14 cellular contexts compared by ENCODE assay signal in the genomic region with DNA sequence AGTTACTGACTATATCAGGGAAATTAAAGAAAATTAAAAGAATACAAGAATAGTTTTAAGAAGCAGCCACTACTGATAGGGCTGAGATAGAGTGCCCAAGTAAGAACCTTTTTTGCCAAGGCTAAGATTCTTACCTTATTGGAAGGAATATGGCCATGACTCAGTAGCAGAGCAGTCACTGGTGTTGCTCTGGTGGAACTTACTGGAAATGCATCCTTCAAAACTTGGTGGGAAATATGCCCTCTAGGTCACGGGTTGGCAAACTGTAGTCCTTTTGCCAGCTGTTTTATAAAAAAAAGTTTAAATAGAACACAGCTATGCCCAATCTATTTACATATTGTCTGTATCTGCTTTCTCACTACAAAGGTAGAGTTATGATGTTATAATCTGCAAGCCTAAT. TPM values are rescaled to one million over a fixed set of nuclear protein-coding genes. Genes with fewer than 3 reads are reported as not detected.
A peak's percentile ranks its signal among the peaks of the same experiment; 100 is the strongest.
DNase-seq lines count a peak whose midpoint lies in the region; ATAC-seq, FAIRE-seq and TF ChIP-seq lines count a peak whose summit lies in the region.
"Had no signal": no experiment of that assay in that cellular context is flagged by ENCODE, and none has a peak within 500 bp of the region (broad histone marks: within the 10 kb centered on the region; RNA-seq: fewer than 3 reads in every experiment).

No MANE protein-coding gene starts in this region.

- H3K36me3 ChIP-seq in GM23338 (ENCODE audit: insufficient read depth): no peaks in the 10 kb centered on the region
- no peaks in the 10 kb centered on the region for H3K36me3 ChIP-seq in astrocyte (ENCODE audit: insufficient read depth, low read length)
- no peaks in the 10 kb centered on the region for H3K36me3 ChIP-seq in keratinocyte (ENCODE audit: control insufficient read depth in 2 of 2, extremely low read depth in 1 of 2, insufficient read depth in 2 of 2, low read length in 2 of 2)

- H3K27ac ChIP-seq in GM23338 (ENCODE audit: low read depth) (no peak overlapping the region), astrocyte (ENCODE audit: low read depth, low read length) (no peak overlapping the region), keratinocyte (ENCODE audit: control insufficient read depth, insufficient read depth, low read length) (no peak overlapping the region)

- peaks cover 13% of the 10 kb centered on the region for H3K4me1 ChIP-seq in GM23338 (ENCODE audit: insufficient read depth)
- peaks cover 6% of the 10 kb centered on the region for H3K4me1 ChIP-seq in astrocyte (ENCODE audit: insufficient read depth, low read length)
- no peaks in the 10 kb centered on the region for H3K4me1 ChIP-seq in keratinocyte (ENCODE audit: control insufficient read depth, extremely low read depth, insufficient read depth, low read length)

- no peaks in the 10 kb centered on the region for H3K9me1 ChIP-seq in keratinocyte (ENCODE audit: control insufficient read depth, extremely low read depth, insufficient read depth, low read length)

- H3K9me3 Mint-ChIP-seq in GM23338 (no peaks in the 10 kb centered on the region), astrocyte (ENCODE audit: unreplicated experiment) (no peaks in the 10 kb centered on the region)
- no peaks in the 10 kb centered on the region for H3K9me3 Mint-ChIP-seq in stimulated activated memory B cell treated with anti-CD40 and anti-IgM and Interleukin-4, amounts not matched to agents 10 μg/mL and 1 μg/mL and 100 μg/mL, for 72 hours

- H3K4me2 ChIP-seq in GM23338: peak overlapping the region; percentile 38; the same call in 1 of the 2 replicates
- H3K4me2 ChIP-seq in astrocyte (ENCODE audit: low read length): no peak overlapping the region
- H3K4me2 ChIP-seq in keratinocyte (ENCODE audit: control insufficient read depth, extremely low read depth, insufficient read depth, low read depth, low read length): no peak overlapping the region

- H4K20me1 ChIP-seq in GM23338 (replicated peaks; ENCODE audit: insufficient read depth) (peaks cover 51% of the 10 kb centered on the region), astrocyte (ENCODE audit: insufficient read depth, low read length) (peaks cover 45% of the 10 kb centered on the region), keratinocyte (ENCODE audit: control insufficient read depth, extremely low read depth, insufficient read depth, low read length) (no peaks in the 10 kb centered on the region)

- dilution Hi-C loops in keratinocyte (cut with MboI; ENCODE audit: extremely low pct_ligation_motif_present, low sequenced_read_pairs): no loop called here

- DNase-seq in AG10803 (ENCODE audit: low read depth): peak; percentile 9
- peak; percentile 20 for DNase-seq in GM23338 (ENCODE audit: low spot score)
- DNase-seq in astrocyte (ENCODE audit: low read depth): peak; percentile 6
- no peak for DNase-seq in keratinocyte (ENCODE audit: low read depth, low spot score)
- no peak for DNase-seq in putamen (ENCODE audit: low spot score)
- no peak for DNase-seq in NCI-H82 (lab: John Stamatoyannopoulos, UW)
- DNase-seq: NCI-H1694 treated with DMSO at 0.1 percent for 48 hours, right cardiac atrium, SHP77 treated with DMSO at 0.1 percent for 48 hours, substantia nigra had no signal

- H3K9ac ChIP-seq in astrocyte (ENCODE audit: low read length) (no peak overlapping the region), keratinocyte (ENCODE audit: control insufficient read depth, extremely low read depth, insufficient read depth, low read length) (no peak overlapping the region)

- ATAC-seq in GM23338 (peak; percentile 69), HG02870 (IDR thresholded peaks at IDR 0.05; ENCODE audit: unreplicated experiment) (no peak)
- ATAC-seq in stimulated activated memory B cell treated with anti-CD40 and anti-IgM and Interleukin-4, amounts not matched to agents 10 μg/mL and 1 μg/mL and 100 μg/mL, for 72 hours: no peak
- ATAC-seq: right cardiac atrium had no signal

- H2AFZ ChIP-seq in GM23338 (no peak overlapping the region), astrocyte (ENCODE audit: low read depth, low read length) (no peak overlapping the region), keratinocyte (ENCODE audit: control insufficient read depth, low read length) (no peak overlapping the region)

- H3K9me3 ChIP-seq in astrocyte (ENCODE audit: insufficient read depth, low read depth, low read length): no peaks in the 10 kb centered on the region
- H3K9me3 ChIP-seq in keratinocyte (ENCODE audit: control insufficient read depth, low read depth, low read length): no peaks in the 10 kb centered on the region

- H3K27me3 ChIP-seq in GM23338 (ENCODE audit: insufficient read depth) (peaks cover 20% of the 10 kb centered on the region), astrocyte (ENCODE audit: insufficient read depth, low read length) (no peaks in the 10 kb centered on the region), keratinocyte (ENCODE audit: control insufficient read depth, extremely low read depth, insufficient read depth, low read length) (no peaks in the 10 kb centered on the region)

- H3K4me1 Mint-ChIP-seq in GM23338 (peaks cover 29% of the 10 kb centered on the region), astrocyte (ENCODE audit: low read depth, unreplicated experiment) (peaks cover 3% of the 10 kb centered on the region)
- peaks cover 68% of the 10 kb centered on the region for H3K4me1 Mint-ChIP-seq in stimulated activated memory B cell treated with anti-CD40 and anti-IgM and Interleukin-4, amounts not matched to agents 10 μg/mL and 1 μg/mL and 100 μg/mL, for 72 hours

- FAIRE-seq in astrocyte (lab: Jason Lieb, UNC) (no peak), keratinocyte (lab: Jason Lieb, UNC) (no peak)
- FAIRE-seq: GM12891, GM19239 had no signal

- no peaks in the 10 kb centered on the region for H3K27me3 Mint-ChIP-seq in GM23338 (ENCODE audit: insufficient read depth, low read depth, poor library complexity)
- H3K27me3 Mint-ChIP-seq in astrocyte (ENCODE audit: low read depth, unreplicated experiment): no peaks in the 10 kb centered on the region
- H3K27me3 Mint-ChIP-seq in stimulated activated memory B cell treated with anti-CD40 and anti-IgM and Interleukin-4, amounts not matched to agents 10 μg/mL and 1 μg/mL and 100 μg/mL, for 72 hours: no peaks in the 10 kb centered on the region

- H3K27ac Mint-ChIP-seq in GM23338 (no peak overlapping the region), astrocyte (ENCODE audit: unreplicated experiment) (no peak overlapping the region)
- no peak overlapping the region for H3K27ac Mint-ChIP-seq in stimulated activated memory B cell treated with anti-CD40 and anti-IgM and Interleukin-4, amounts not matched to agents 10 μg/mL and 1 μg/mL and 100 μg/mL, for 72 hours

- H3K4me3 ChIP-seq in AG10803 (ENCODE audit: low read length) (no peak overlapping the region), GM23338 (no peak overlapping the region), astrocyte (ENCODE audit: insufficient read depth, low read depth, low read length) (no peak overlapping the region), keratinocyte (ENCODE audit: control insufficient read depth in 2 of 3, extremely low read depth in 1 of 3, insufficient read depth in 2 of 3, low read depth in 1 of 3, low read length in 3 of 3) (no peak overlapping the region)

- no peaks in the 10 kb centered on the region for H3K36me3 Mint-ChIP-seq in GM23338 (ENCODE audit: low read depth)
- no peaks in the 10 kb centered on the region for H3K36me3 Mint-ChIP-seq in astrocyte (ENCODE audit: low read depth, unreplicated experiment)
- H3K36me3 Mint-ChIP-seq in stimulated activated memory B cell treated with anti-CD40 and anti-IgM and Interleukin-4, amounts not matched to agents 10 μg/mL and 1 μg/mL and 100 μg/mL, for 72 hours: peaks cover 19% of the 10 kb centered on the region

- H3K79me2 ChIP-seq in GM23338 (replicated peaks; ENCODE audit: insufficient read depth) (peaks cover 67% of the 10 kb centered on the region), astrocyte (ENCODE audit: insufficient read depth, low read length) (peaks cover 100% of the 10 kb centered on the region), keratinocyte (ENCODE audit: control insufficient read depth, insufficient read depth, low read length) (peaks cover 44% of the 10 kb centered on the region)

- H3K4me3 Mint-ChIP-seq in GM23338 (no peak overlapping the region), astrocyte (ENCODE audit: unreplicated experiment) (no peak overlapping the region)
- H3K4me3 Mint-ChIP-seq in stimulated activated memory B cell treated with anti-CD40 and anti-IgM and Interleukin-4, amounts not matched to agents 10 μg/mL and 1 μg/mL and 100 μg/mL, for 72 hours: no peak overlapping the region

- peak; percentile 28; the same call in 1 of the 2 replicates for TF ChIP-seq CTCF in AG10803 (conservative IDR thresholded peaks at IDR 0.05; ENCODE audit: low read length)
- TF ChIP-seq CTCF in GM23338 (conservative IDR thresholded peaks at IDR 0.05; ENCODE audit: low read depth in 2 of 2): peak in 1 of 2 experiments; percentile 20; a peak in 1 of 4 replicates
- TF ChIP-seq CTCF in astrocyte (IDR thresholded peaks at IDR 0.05; ENCODE audit: insufficient read depth, low read depth, low read length): peak; percentile 3
- peak in 2 of 3 experiments; percentile 30 to 44 for TF ChIP-seq CTCF in keratinocyte (optimal IDR thresholded peaks at IDR 0.05 in 1 of 3, IDR thresholded peaks at IDR 0.05 in 1 of 3, conservative IDR thresholded peaks at IDR 0.05 in 1 of 3; ENCODE audit: extremely low read depth in 1 of 3, insufficient read depth in 2 of 3, low read length in 3 of 3)

- H3K9me2 ChIP-seq in GM23338 (ENCODE audit: insufficient read depth): no peaks in the 10 kb centered on the region

- H3F3A ChIP-seq in GM23338 (replicated peaks; ENCODE audit: low read depth): no peaks in the 10 kb centered on the region

TF ChIP-seq in GM23338, 12 proteins besides CTCF, POLR2A, EP300 and RAD21:
- no peak for TF ChIP-seq EZH2phosphoT487 (IDR thresholded peaks at IDR 0.05; ENCODE audit: unreplicated experiment)
- no peak for TF ChIP-seq ZNF331 (CRISPR knock-in tag; IDR thresholded peaks at IDR 0.05; ENCODE audit: low read depth)
- no peak for TF ChIP-seq STAT1 (IDR thresholded peaks at IDR 0.05; ENCODE audit: unreplicated experiment)
TF ChIP-seq in GM23338: peak in this region for 0.

RNA-seq across cellular contexts. Expression of gene HSF2, which starts 6.0 kb away (rescaled TPM):
- 17.8 and 18.1 TPM in 2 replicates for total RNA-seq in GM23338 (2014; rRNA removed; shearing (Covaris generic))
- polyA plus RNA-seq in GM23338 (2016; fragmentation: Nextera tagmentation; extraction: Ambion mirVana) (10.0 and 10.4 TPM in 2 replicates), keratinocyte (12.3 to 22.5 TPM (median 16.4 TPM) in 3 replicates)
- total RNA-seq in astrocyte: 9.2 and 9.3 TPM in 2 replicates
- polyA plus RNA-seq in keratinocyte (2011; ENCODE audit: low read depth): 11.7 TPM
- 7.5 and 16.2 TPM in 2 replicates for polyA plus RNA-seq in keratinocyte (2011; cell fraction: cytosol; rRNA removed)
- polyA plus RNA-seq in keratinocyte (2011; cell fraction: nucleus; rRNA removed): 23.5 and 23.8 TPM in 2 replicates
- 6.3 and 9.5 TPM in 2 replicates for polyA plus RNA-seq in keratinocyte (2012; ENCODE audit: low replicate concordance)
- polyA minus RNA-seq in keratinocyte: 4.2 to 19.2 TPM (median 8.3 TPM) in 3 replicates
- 3.3 TPM for polyA minus RNA-seq in keratinocyte (2011; cell fraction: cytosol; rRNA and poly(A)+ RNA removed)
- polyA minus RNA-seq in keratinocyte (2011; cell fraction: nucleus; rRNA and poly(A)+ RNA removed): 5.6 and 17.8 TPM in 2 replicates

Comparison
In these comparisons a context has a peak if more than half of its experiments do, and no peak if none do; other contexts are left out.
1. DNase-seq: peak in AG10803 (single experiment), GM23338 (single experiment) and astrocyte (single experiment); none in keratinocyte (single experiment), putamen (single experiment) and NCI-H82 (single experiment).